Comparison of ENCODE assay signal across 9 cellular contexts in the genomic region with DNA sequence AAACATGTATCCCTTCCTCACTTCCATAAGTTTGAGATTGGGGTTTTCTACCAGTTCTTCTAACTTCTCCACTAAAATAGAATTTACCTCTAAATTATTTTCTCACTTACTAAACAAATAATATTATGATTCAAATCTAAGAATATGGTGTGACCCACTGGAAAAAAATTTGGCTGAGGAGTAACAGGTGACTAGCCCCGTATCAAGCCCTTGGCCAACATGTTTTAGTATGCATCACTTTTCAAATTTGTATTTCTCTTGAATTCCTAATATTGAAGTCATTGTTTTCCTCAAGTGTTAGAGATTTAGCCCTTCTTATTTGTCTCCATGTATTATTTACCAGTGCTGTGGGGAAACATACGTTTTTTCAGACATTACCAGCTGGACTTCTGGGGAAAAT.
"Had no signal": no experiment of that assay in that cellular context is flagged by ENCODE, and none has a peak within 500 bp of the region (broad histone marks: within the 10 kb centered on the region; RNA-seq: fewer than 3 reads in every experiment).

No MANE protein-coding gene starts in this region.

- H3K36me3 ChIP-seq: HAP-1 had no signal

- H2AFZ ChIP-seq: GM23248 had no signal

- H3K4me3 ChIP-seq: GM23248, HAP-1, K562 had no signal

- H3K27ac ChIP-seq: GM23248 had no signal

- H3K9me3 ChIP-seq: HAP-1 had no signal

- H3K27ac Mint-ChIP-seq: HFFc6 had no signal

- H3K4me3 Mint-ChIP-seq: HFFc6 had no signal

- H3K9ac ChIP-seq: GM23248 had no signal

- DNase-seq: GM23248, GOT3, H7, HFFc6, IMR-90 had no signal

- FAIRE-seq: HTR-8/SVneo, K562 had no signal

- H3K4me1 ChIP-seq: HAP-1 had no signal

- ATAC-seq: HCT116, K562 had no signal
